ENCODE assay signal across 10 cellular contexts in the genomic region with DNA sequence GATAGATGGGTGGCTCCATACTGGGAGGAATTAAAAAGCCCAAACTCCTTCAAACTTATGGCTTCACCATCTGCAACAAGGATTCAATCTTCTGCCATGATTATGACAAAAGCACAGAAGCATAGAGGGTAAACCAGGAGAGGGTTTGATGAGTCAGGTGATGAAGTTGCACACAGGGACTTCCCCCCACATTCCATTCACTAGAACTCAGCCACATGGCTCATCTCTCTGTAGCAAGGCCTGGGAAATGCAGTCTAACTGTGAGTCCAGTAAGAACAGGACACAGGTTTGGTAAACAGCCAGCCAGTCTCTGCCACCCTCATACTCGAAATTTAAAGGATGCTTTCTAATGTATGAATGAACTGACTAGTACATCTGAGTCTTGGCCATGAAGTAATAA.
A peak's percentile ranks its signal among the peaks of the same experiment; 100 is the strongest.
DNase-seq lines count a peak whose midpoint lies in the region; ATAC-seq, FAIRE-seq and TF ChIP-seq lines count a peak whose summit lies in the region.
"Had no signal": no experiment of that assay in that cellular context is flagged by ENCODE, and none has a peak within 500 bp of the region (broad histone marks: within the 10 kb centered on the region; RNA-seq: fewer than 3 reads in every experiment).

No MANE protein-coding gene starts in this region.

- H3K36me3 Mint-ChIP-seq in astrocyte (ENCODE audit: low read depth, unreplicated experiment) (peaks cover 8% of the 10 kb centered on the region), mesothelial cell of epicardium (peaks cover 1% of the 10 kb centered on the region)

- H3K4me3 Mint-ChIP-seq in astrocyte (ENCODE audit: unreplicated experiment) (peak overlapping the region; percentile 60), mesothelial cell of epicardium (no peak overlapping the region)
- H3K4me3 Mint-ChIP-seq: nephron had no signal

- H3K27me3 ChIP-seq in astrocyte (ENCODE audit: insufficient read depth, low read length) = no peaks in the 10 kb centered on the region

- peak overlapping the region; percentile 57 for H3K4me2 ChIP-seq in astrocyte (ENCODE audit: low read length)

- DNase-seq in GF-D8 (lab: John Stamatoyannopoulos, UW) (peak; percentile 3), HT1080 (ENCODE audit: low read depth) (peak; percentile 97), astrocyte (ENCODE audit: low read depth) (peak; percentile 99), mesothelial cell of epicardium (ENCODE audit: low spot score in 2 of 2, unreplicated experiment in 2 of 2) (no peak), head of caudate nucleus (no peak), NCI-H1694 treated with DMSO at 0.1 percent for 48 hours (lab: John Stamatoyannopoulos, UW) (no peak), NOMO-1 (lab: John Stamatoyannopoulos, UW; ENCODE audit: unreplicated experiment in 2 of 2) (no peak)

- no peaks in the 10 kb centered on the region for H3K9me3 ChIP-seq in astrocyte (ENCODE audit: insufficient read depth, low read depth, low read length)

- H3K4me1 Mint-ChIP-seq in astrocyte (ENCODE audit: low read depth, unreplicated experiment) = peaks cover 31% of the 10 kb centered on the region
- peaks cover 14% of the 10 kb centered on the region for H3K4me1 Mint-ChIP-seq in mesothelial cell of epicardium

- no peak overlapping the region for H3K4me3 ChIP-seq in astrocyte (ENCODE audit: insufficient read depth, low read depth, low read length)
- H3K4me3 ChIP-seq: K562 had no signal

- H2AFZ ChIP-seq in astrocyte (ENCODE audit: low read depth, low read length) = no peak overlapping the region

- peak; percentile 100 for FAIRE-seq in astrocyte (lab: Jason Lieb, UNC)
- FAIRE-seq: K562 had no signal

- no peaks in the 10 kb centered on the region for H3K27me3 Mint-ChIP-seq in astrocyte (ENCODE audit: low read depth, unreplicated experiment)
- no peaks in the 10 kb centered on the region for H3K27me3 Mint-ChIP-seq in mesothelial cell of epicardium (ENCODE audit: low read depth)

- H3K27ac ChIP-seq in astrocyte (ENCODE audit: low read depth, low read length) = peak overlapping the region; percentile 88

- peaks cover 30% of the 10 kb centered on the region for H3K79me2 ChIP-seq in astrocyte (ENCODE audit: insufficient read depth, low read length)

- no peaks in the 10 kb centered on the region for H3K36me3 ChIP-seq in astrocyte (ENCODE audit: insufficient read depth, low read length)

- H4K20me1 ChIP-seq in astrocyte (ENCODE audit: insufficient read depth, low read length) = no peaks in the 10 kb centered on the region

- H3K9ac ChIP-seq in astrocyte (ENCODE audit: low read length) = peak overlapping the region; percentile 71

- H3K4me1 ChIP-seq in astrocyte (ENCODE audit: insufficient read depth, low read length) = peaks cover 9% of the 10 kb centered on the region

- H3K27ac Mint-ChIP-seq in astrocyte (ENCODE audit: unreplicated experiment) = peak overlapping the region; percentile 92
- peak overlapping the region; percentile 19 for H3K27ac Mint-ChIP-seq in mesothelial cell of epicardium
- H3K27ac Mint-ChIP-seq: nephron had no signal

- TF ChIP-seq CTCF in astrocyte (IDR thresholded peaks at IDR 0.05; ENCODE audit: insufficient read depth, low read depth, low read length) (no peak), mesothelial cell of epicardium (IDR thresholded peaks at IDR 0.05; ENCODE audit: unreplicated experiment) (no peak)

- no peak for ATAC-seq in HG03139 (IDR thresholded peaks at IDR 0.05; ENCODE audit: unreplicated experiment)
- ATAC-seq: K562 had no signal

- intact Hi-C loops in head of caudate nucleus (cut with DNase I) = no loop called here

- H3K9me3 Mint-ChIP-seq in astrocyte (ENCODE audit: unreplicated experiment) (peaks cover 2% of the 10 kb centered on the region), mesothelial cell of epicardium (no peaks in the 10 kb centered on the region)
- H3K9me3 Mint-ChIP-seq: nephron had no signal

Comparison
In these comparisons a context has a peak if more than half of its experiments do, and no peak if none do; other contexts are left out.
1. DNase-seq: peak in GF-D8 (single experiment), HT1080 (single experiment) and astrocyte (single experiment); none in mesothelial cell of epicardium (0 of 2), head of caudate nucleus (0 of 42), NCI-H1694 treated with DMSO at 0.1 percent for 48 hours (single experiment) and NOMO-1 (0 of 2).